Comparison of ENCODE assay signal across 9 cellular contexts in the genomic region with DNA sequence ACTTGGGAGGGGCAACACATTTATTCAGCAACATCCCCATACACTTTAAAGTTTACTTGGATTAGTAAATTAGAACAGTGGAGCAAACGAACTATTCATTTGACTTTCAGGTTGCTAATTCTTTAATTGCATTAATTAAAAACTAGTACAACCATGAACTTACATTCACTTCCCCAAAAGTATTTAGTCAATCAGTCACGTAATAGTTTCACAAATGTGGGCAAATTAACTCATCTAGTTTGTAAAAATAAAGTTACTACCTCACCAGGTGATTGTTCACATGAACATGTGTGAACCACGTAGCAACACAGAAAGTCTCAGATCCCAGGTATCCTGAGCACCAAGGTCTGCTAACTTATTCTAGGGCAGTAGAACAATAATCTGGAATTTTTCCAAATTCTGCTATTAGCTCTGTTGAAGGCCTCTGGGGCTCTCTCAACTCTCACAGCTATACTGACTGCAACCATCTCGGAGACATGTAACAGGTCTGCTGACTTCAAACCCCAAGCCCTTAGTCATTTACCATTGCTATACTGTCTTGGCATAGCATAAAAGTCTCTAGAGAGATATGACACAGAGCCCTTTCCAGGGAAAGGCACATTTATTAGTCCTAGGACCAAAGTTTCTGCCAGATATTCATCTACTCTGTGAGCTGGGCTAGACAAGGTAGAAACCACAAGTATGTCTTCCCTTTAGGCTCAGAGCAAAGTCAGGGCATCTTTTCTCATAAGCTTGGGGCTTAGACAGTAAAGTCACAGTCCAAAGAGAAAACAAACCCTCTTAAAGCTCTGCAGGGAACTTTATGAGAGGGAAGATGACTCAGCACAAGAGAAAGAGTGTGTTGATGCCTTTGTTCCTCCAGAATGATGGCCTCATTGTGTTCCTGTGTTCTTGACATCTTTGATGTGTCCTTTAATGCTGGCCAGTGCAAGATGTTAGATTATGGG. TPM values are rescaled to one million over a fixed set of nuclear protein-coding genes. Genes with fewer than 3 reads are reported as not detected.
DNase-seq lines count a peak whose midpoint lies in the region; TF ChIP-seq lines count a peak whose summit lies in the region.
"Had no signal": no experiment of that assay in that cellular context is flagged by ENCODE, and none has a peak within 500 bp of the region (broad histone marks: within the 10 kb centered on the region; RNA-seq: fewer than 3 reads in every experiment).

No MANE protein-coding gene starts in this region.

- H3F3A ChIP-seq in PC-9 (ENCODE audit: insufficient read depth, low read depth) = peaks cover 4% of the 10 kb centered on the region; the same call in 1 of the 2 replicates

- TF ChIP-seq CTCF in PC-9 (conservative IDR thresholded peaks at IDR 0.05) = no peak

- H3K27ac ChIP-seq in PC-9 = peak overlapping the region; percentile 22; the same call in 1 of the 2 replicates

- POLR2A ChIA-PET in PC-9 (lab: Charles Lee; ENCODE audit: unreplicated experiment) = no interaction called here

- H4K20me1 ChIP-seq in PC-9 (ENCODE audit: insufficient read depth) = no peaks in the 10 kb centered on the region

- no peaks in the 10 kb centered on the region for H3K79me2 ChIP-seq in PC-9 (ENCODE audit: low read depth)

- intact Hi-C loops in PC-9 (cut with micrococcal nuclease; ENCODE audit: unreplicated experiment) = no loop called here

- no peaks in the 10 kb centered on the region for H3K36me3 ChIP-seq in PC-9 (ENCODE audit: low read depth)

- no peaks in the 10 kb centered on the region for H3K9me2 ChIP-seq in PC-9 (ENCODE audit: insufficient read depth)

- H2AFZ ChIP-seq in PC-9 = peak overlapping the region; percentile 56; the same call in 1 of the 2 replicates

- DNase-seq in SKM-1 (lab: John Stamatoyannopoulos, UW; ENCODE audit: unreplicated experiment) = peak; percentile 18
- DNase-seq in SKM-1 treated with dmso at 0.1 percent for 144 hours (lab: John Stamatoyannopoulos, UW; ENCODE audit: unreplicated experiment) = no peak
- DNase-seq in PC-9 = no peak
- DNase-seq in fibroblast of peridontal ligament (ENCODE audit: extremely low read depth) = peak; percentile 36
- DNase-seq in superior temporal gyrus (ENCODE audit: extremely low spot score) = peak; percentile 37
- DNase-seq in GOT3 (lab: John Stamatoyannopoulos, UW) = no peak
- DNase-seq in NCI-H2196 (lab: John Stamatoyannopoulos, UW; ENCODE audit: unreplicated experiment) = no peak
- no peak for DNase-seq in AG08396 (ENCODE audit: low spot score)
- DNase-seq: activated CD4-positive, alpha-beta memory T cell treated with anti-CD3 and anti-CD28 coated beads, Interleukin-2, amount 10 ng/mL, durations not matched to agents 7 days and 5 days had no signal

- no peak overlapping the region for H3K4me3 ChIP-seq in PC-9

- H3K9me3 ChIP-seq in PC-9 (ENCODE audit: insufficient read depth, low read depth) = no peaks in the 10 kb centered on the region

- H3K4me2 ChIP-seq in PC-9 = no peak overlapping the region

- no peaks in the 10 kb centered on the region for H3K27me3 ChIP-seq in PC-9 (ENCODE audit: insufficient read depth, low read depth)

- CTCF ChIA-PET in PC-9 (lab: Charles Lee) = interaction anchor here (0.5 kb wide), 1 partner anchor 640 kb away, joined by 3 read pairs; no protein-coding TSS in a partner anchor

- no TSS peak for BruUV-seq in PC-9 (replicated peaks; lab: Mats Ljungman, UMichigan)

- peaks cover 30% of the 10 kb centered on the region for H3K4me1 ChIP-seq in PC-9 (replicated peaks; ENCODE audit: insufficient read depth)

RNA-seq across cellular contexts. Expression of gene CCDC28A, which starts 50.9 kb away (rescaled TPM):
- 10.1 and 12.3 TPM in 2 replicates for total RNA-seq in PC-9 (2021)

Comparison
In these comparisons a context has a peak if more than half of its experiments do, and no peak if none do; other contexts are left out.
1. DNase-seq: peak in SKM-1 (single experiment), fibroblast of peridontal ligament (single experiment) and superior temporal gyrus (single experiment); none in SKM-1 treated with dmso at 0.1 percent for 144 hours (single experiment), PC-9 (0 of 2), GOT3 (single experiment), NCI-H2196 (single experiment) and AG08396 (single experiment).